Comparison of ENCODE assay signal across 22 cellular contexts in genomic region chr15:42120285-42120684, GRCh38. TPM values are rescaled to one million over a fixed set of nuclear protein-coding genes. Genes with fewer than 3 reads are reported as not detected.
"Had no signal": no experiment of that assay in that cellular context is flagged by ENCODE, and none has a peak within 500 bp of the region (broad histone marks: within the 10 kb centered on the region; RNA-seq: fewer than 3 reads in every experiment).

No MANE protein-coding gene starts in this region.

- H3K27me3 ChIP-seq: colonic mucosa, esophagus squamous epithelium, gastrocnemius medialis, left lung had no signal

- H3K9me3 ChIP-seq: colonic mucosa, esophagus squamous epithelium, gastrocnemius medialis, left lung, lower lobe of right lung, mucosa of descending colon had no signal

- H3K36me3 ChIP-seq: colonic mucosa, esophagus squamous epithelium, gastrocnemius medialis, heart right ventricle, left lung, lower lobe of right lung had no signal

- DNase-seq: cortex of kidney; effector CD8-positive, alpha-beta T cell; effector memory CD8-positive, alpha-beta T cell; endodermal cell; esophagus squamous epithelium; foreskin fibroblast; foreskin melanocyte; gastrocnemius medialis; glutamatergic neuron; heart right ventricle; hippocampal formation; immature natural killer cell; left cardiac atrium; left lung; left ventricle myocardium superior; lower lobe of right lung; mesenchymal stem cell; mucosa of descending colon; naive B cell; naive thymus-derived CD8-positive, alpha-beta T cell had no signal

- H3K4me1 ChIP-seq: gastrocnemius medialis had no signal

- H3K27ac ChIP-seq: colonic mucosa, epithelial cell of prostate, gastrocnemius medialis, heart right ventricle, left lung, lower lobe of right lung had no signal

- H3K4me3 ChIP-seq: colonic mucosa, esophagus squamous epithelium, gastrocnemius medialis, heart right ventricle, left lung, lower lobe of right lung, mucosa of descending colon had no signal

RNA-seq across cellular contexts. Expression of gene PLA2G4D, which starts 25.9 kb away (rescaled TPM):
- polyA plus RNA-seq: heart right ventricle; immature natural killer cell; naive thymus-derived CD8-positive, alpha-beta T cell had no signal

RNA-seq across cellular contexts. Expression of gene PLA2G4F, which starts 36.2 kb away (rescaled TPM):
- polyA plus RNA-seq: immature natural killer cell had no signal
